Comparison of ENCODE assay signal across 8 cellular contexts in the genomic region with DNA sequence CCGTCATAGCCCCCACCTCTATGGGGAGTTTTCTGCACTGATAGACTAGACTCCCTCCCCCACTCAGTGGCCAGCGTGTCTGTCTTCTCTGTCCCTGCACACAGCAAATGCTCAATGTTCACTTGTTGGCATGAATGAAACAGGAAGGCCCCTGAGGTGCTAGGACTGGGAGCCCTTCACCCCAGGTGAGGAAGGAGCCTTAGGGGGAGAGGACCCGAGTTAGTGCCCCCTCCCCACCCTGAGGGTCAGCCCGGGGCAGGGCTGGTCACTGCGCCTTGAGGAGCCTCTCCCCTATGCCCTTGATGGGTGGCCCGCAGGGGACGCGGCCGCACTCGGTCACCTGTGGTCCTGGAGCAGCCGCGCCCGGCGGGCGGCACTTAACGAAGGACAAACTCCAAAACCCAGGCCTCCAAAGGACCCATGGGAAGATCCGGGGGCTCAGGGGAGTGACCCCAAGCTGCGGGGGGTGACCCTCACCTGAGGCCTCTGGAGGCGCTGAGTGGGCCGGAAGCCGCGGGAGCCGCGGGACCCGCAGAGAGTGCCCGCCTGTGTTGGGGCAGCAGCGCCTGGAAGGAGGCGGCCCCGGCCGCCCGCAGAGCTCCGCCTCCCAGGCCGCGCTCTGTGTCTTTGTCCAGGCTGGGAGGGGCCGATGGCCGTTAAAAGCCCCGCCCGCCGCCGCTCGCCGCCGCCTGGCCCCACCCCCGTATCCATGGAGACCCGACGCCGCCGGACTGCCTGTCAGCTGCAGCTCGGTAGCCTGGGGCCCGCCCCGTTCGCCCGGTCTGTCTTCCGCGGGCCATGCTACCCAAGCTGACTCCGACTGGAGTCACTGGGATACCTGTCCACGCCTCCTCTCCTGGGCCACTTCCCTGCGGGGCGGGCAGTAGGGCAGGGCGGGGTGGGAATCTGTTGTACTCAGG. TPM values are rescaled to one million over a fixed set of nuclear protein-coding genes. Genes with fewer than 3 reads are reported as not detected.
A peak's percentile ranks its signal among the peaks of the same experiment; 100 is the strongest.
DNase-seq lines count a peak whose midpoint lies in the region; ATAC-seq and TF ChIP-seq lines count a peak whose summit lies in the region.

No MANE protein-coding gene starts in this region.

- DNase-seq in AG10803 (ENCODE audit: low read depth) (peak; percentile 84), NCI-H345 treated with DMSO at 0.1 percent for 48 hours (lab: John Stamatoyannopoulos, UW; ENCODE audit: unreplicated experiment) (peak; percentile 64), cerebellum (ENCODE audit: low spot score) (peak; percentile 98), kidney glomerular epithelial cell (lab: John Stamatoyannopoulos, UW) (peak; percentile 82)
- DNase-seq in activated CD4-positive, alpha-beta T cell treated with anti-CD3 and anti-CD28 coated beads for 1 hour: peak; percentile 53
- peak; percentile 58 to 62 for DNase-seq in stimulated activated CD4-positive, alpha-beta T cell treated with anti-CD3 and anti-CD28 coated beads, Interleukin-15, amount 100 ng/mL, for 1 hour (ENCODE audit: low read depth in 1 of 2, low spot score in 1 of 2)

- no peak for TF ChIP-seq CTCF in AG10803 (conservative IDR thresholded peaks at IDR 0.05; ENCODE audit: low read length)

- ATAC-seq in GM19023 (IDR thresholded peaks at IDR 0.05; ENCODE audit: unreplicated experiment) (peak; percentile 87), HG03159 (IDR thresholded peaks at IDR 0.05; ENCODE audit: unreplicated experiment) (peak; percentile 84)

- H3K4me3 ChIP-seq in AG10803 (ENCODE audit: low read length): peak overlapping the region; percentile 73

RNA-seq across cellular contexts. Expression of a gene that starts 15.4 kb away (rescaled TPM):
- 12.1 TPM for total RNA-seq in cerebellum

RNA-seq across cellular contexts. Expression of a gene that starts 24.2 kb away (rescaled TPM):
- 22.9 TPM for total RNA-seq in cerebellum

RNA-seq across cellular contexts. Expression of a gene that starts 58.6 kb away (rescaled TPM):
- total RNA-seq in cerebellum: 5.5 TPM

Comparison
In these comparisons a context has a peak if more than half of its experiments do, and no peak if none do; other contexts are left out.
1. Peak in every context shown above with its lines: DNase-seq, ATAC-seq and H3K4me3 ChIP-seq.